21 cellular contexts compared by ENCODE assay signal in the genomic region with DNA sequence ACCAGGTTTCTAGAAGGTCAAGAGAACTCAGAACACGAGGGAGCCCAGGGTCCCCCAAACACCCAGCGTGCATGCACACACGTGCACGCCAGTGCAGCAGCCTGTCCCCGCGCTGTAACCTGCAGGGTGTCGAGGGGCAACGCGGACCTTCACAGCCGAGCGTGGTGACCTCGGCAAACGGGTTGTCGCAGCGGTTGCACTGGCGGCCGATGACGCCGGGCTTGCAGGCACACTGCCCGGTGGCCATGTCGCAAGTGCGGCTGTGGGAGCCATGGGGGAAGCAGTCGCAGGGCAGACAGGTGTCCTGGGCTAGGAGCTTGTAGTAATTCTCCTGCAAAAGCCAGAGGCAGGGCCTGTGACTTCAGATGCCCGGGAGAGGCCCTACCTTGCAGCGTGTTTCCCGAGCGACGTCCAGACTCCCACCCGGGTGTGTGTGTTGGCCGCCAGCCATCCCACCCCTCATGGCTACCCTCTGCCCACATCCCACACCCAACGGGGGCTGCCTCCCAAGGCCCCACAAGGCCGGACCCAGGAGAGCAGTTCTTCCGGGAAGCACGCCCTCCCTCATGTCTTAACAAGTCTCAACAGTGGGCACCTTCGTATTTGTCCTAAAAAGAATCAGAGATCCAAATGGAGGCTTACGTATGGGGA.
"Had no signal": no experiment of that assay in that cellular context is flagged by ENCODE, and none has a peak within 500 bp of the region (broad histone marks: within the 10 kb centered on the region; RNA-seq: fewer than 3 reads in every experiment).

No MANE protein-coding gene starts in this region.

- H3K36me3 ChIP-seq: heart right ventricle, neutrophil, tibial artery had no signal

- ATAC-seq: activated CD8-positive, alpha-beta memory T cell treated with anti-CD3 and anti-CD28 coated beads, Interleukin-2, amount 10 ng/mL, durations not matched to agents 7 days and 5 days; naive thymus-derived CD4-positive, alpha-beta T cell had no signal

- H3K27ac ChIP-seq: neutrophil, tibial artery had no signal

- H3K4me3 ChIP-seq: mucosa of descending colon had no signal

- H3K9me3 ChIP-seq: heart right ventricle, mucosa of descending colon, neutrophil, tibial artery had no signal

- FAIRE-seq: colon, TTC549 had no signal

- DNase-seq: activated B cell treated with CpG ODN at 0.5 μM for 24 hours; activated CD4-positive, alpha-beta memory T cell treated with anti-CD3 and anti-CD28 coated beads for 36 hours; activated CD4-positive, alpha-beta T cell treated with anti-CD3 and anti-CD28 coated beads for 4 hours; activated CD8-positive, alpha-beta memory T cell treated with anti-CD3 and anti-CD28 coated beads, Interleukin-2, amount 10 ng/mL, durations not matched to agents 7 days and 5 days; activated naive CD4-positive, alpha-beta T cell treated with Interleukin-2 at 50 U/mL for 16 hours; activated naive CD8-positive, alpha-beta T cell treated with anti-CD3 and anti-CD28 coated beads, Interleukin-2, amount 10 ng/mL, durations not matched to agents 7 days and 5 days; activated T-cell treated with anti-CD3 and anti-CD28 coated beads, Interleukin-2, amount 50 U/mL, for 1 hour; dorsolateral prefrontal cortex; heart right ventricle; mesenchymal stem cell; mucosa of descending colon; naive thymus-derived CD4-positive, alpha-beta T cell; stimulated activated CD4-positive, alpha-beta T cell treated with anti-CD3 and anti-CD28 coated beads, Interleukin-12 subunit alpha, Interleukin-12 subunit beta, amount 100 ng/mL, for 4 hours; stimulated activated CD4-positive, alpha-beta T cell treated with anti-CD3 and anti-CD28 coated beads, Interleukin-1b, Interleukin-23, amount 100 ng/mL, for 48 hours; stimulated activated naive CD4-positive, alpha-beta T cell treated with Interleukin-2 at 50 U/mL for 16 hours; tibial artery had no signal

- H3K27me3 Mint-ChIP-seq: activated B cell treated with CpG ODN at 0.5 μM for 24 hours; activated CD8-positive, alpha-beta memory T cell treated with anti-CD3 and anti-CD28 coated beads, Interleukin-2, amount 10 ng/mL, durations not matched to agents 7 days and 5 days; activated naive CD8-positive, alpha-beta T cell treated with anti-CD3 and anti-CD28 coated beads, Interleukin-2, amount 10 ng/mL, durations not matched to agents 7 days and 5 days had no signal

- H3K27ac Mint-ChIP-seq: activated B cell treated with CpG ODN at 0.5 μM for 24 hours; activated CD4-positive, alpha-beta memory T cell treated with anti-CD3 and anti-CD28 coated beads for 36 hours; activated CD8-positive, alpha-beta memory T cell treated with anti-CD3 and anti-CD28 coated beads, Interleukin-2, amount 10 ng/mL, durations not matched to agents 7 days and 5 days; activated naive CD8-positive, alpha-beta T cell treated with anti-CD3 and anti-CD28 coated beads, Interleukin-2, amount 10 ng/mL, durations not matched to agents 7 days and 5 days; activated T-helper 2 cell treated with anti-CD3 and anti-CD28 coated beads, Interferon-gamma antibody, Interleukin-2, Interleukin-4, amounts not matched to agents 10 μg/mL and 5 μg/mL and 100 μg/mL, durations not matched to agents 14 hours and 24 hours and 36 hours; naive thymus-derived CD4-positive, alpha-beta T cell; T-helper 2 cell treated with Interferon-gamma antibody and Interleukin-4, amounts not matched to agents 5 μg/mL and 100 μg/mL, for 36 hours had no signal

- H3K9me3 Mint-ChIP-seq: activated B cell treated with CpG ODN at 0.5 μM for 24 hours; activated CD4-positive, alpha-beta memory T cell treated with anti-CD3 and anti-CD28 coated beads for 36 hours; activated naive CD8-positive, alpha-beta T cell treated with anti-CD3 and anti-CD28 coated beads, Interleukin-2, amount 10 ng/mL, durations not matched to agents 7 days and 5 days; activated T-helper 2 cell treated with anti-CD3 and anti-CD28 coated beads, Interferon-gamma antibody, Interleukin-2, Interleukin-4, amounts not matched to agents 10 μg/mL and 5 μg/mL and 100 μg/mL, durations not matched to agents 14 hours and 24 hours and 36 hours; naive thymus-derived CD4-positive, alpha-beta T cell; T-helper 2 cell treated with Interferon-gamma antibody and Interleukin-4, amounts not matched to agents 5 μg/mL and 100 μg/mL, for 36 hours had no signal

- H3K27me3 ChIP-seq: dorsolateral prefrontal cortex, heart right ventricle, neutrophil had no signal

- H3K4me3 Mint-ChIP-seq: activated B cell treated with CpG ODN at 0.5 μM for 24 hours; activated CD4-positive, alpha-beta memory T cell treated with anti-CD3 and anti-CD28 coated beads for 36 hours; activated CD8-positive, alpha-beta memory T cell treated with anti-CD3 and anti-CD28 coated beads, Interleukin-2, amount 10 ng/mL, durations not matched to agents 7 days and 5 days; activated naive CD8-positive, alpha-beta T cell treated with anti-CD3 and anti-CD28 coated beads, Interleukin-2, amount 10 ng/mL, durations not matched to agents 7 days and 5 days; T-helper 2 cell treated with Interferon-gamma antibody and Interleukin-4, amounts not matched to agents 5 μg/mL and 100 μg/mL, for 36 hours had no signal

- H3K36me3 Mint-ChIP-seq: activated CD4-positive, alpha-beta memory T cell treated with anti-CD3 and anti-CD28 coated beads for 36 hours; activated CD8-positive, alpha-beta memory T cell treated with anti-CD3 and anti-CD28 coated beads, Interleukin-2, amount 10 ng/mL, durations not matched to agents 7 days and 5 days; activated naive CD8-positive, alpha-beta T cell treated with anti-CD3 and anti-CD28 coated beads, Interleukin-2, amount 10 ng/mL, durations not matched to agents 7 days and 5 days had no signal

- H3K4me1 Mint-ChIP-seq: activated B cell treated with CpG ODN at 0.5 μM for 24 hours; activated CD8-positive, alpha-beta memory T cell treated with anti-CD3 and anti-CD28 coated beads, Interleukin-2, amount 10 ng/mL, durations not matched to agents 7 days and 5 days had no signal
